Comparison of ENCODE assay signal across 19 cellular contexts in genomic region chrX:130778773-130779172, GRCh38.
"Had no signal": no experiment of that assay in that cellular context is flagged by ENCODE, and none has a peak within 500 bp of the region (broad histone marks: within the 10 kb centered on the region; RNA-seq: fewer than 3 reads in every experiment).

No MANE protein-coding gene starts in this region.

- H3K4me1 ChIP-seq: prostate gland had no signal

- H3K36me3 ChIP-seq: prostate gland had no signal

- H3K9me3 ChIP-seq: prostate gland had no signal

- DNase-seq: activated CD4-positive, alpha-beta memory T cell treated with anti-CD3 and anti-CD28 coated beads, Interleukin-2, amount 10 ng/mL, durations not matched to agents 7 days and 5 days; activated CD4-positive, alpha-beta T cell treated with anti-CD3 and anti-CD28 coated beads for 36 hours; activated CD8-positive, alpha-beta memory T cell treated with anti-CD3 and anti-CD28 coated beads, Interleukin-2, amount 50 U/mL, for 48 hours; activated naive CD4-positive, alpha-beta T cell treated with Interleukin-2 at 50 U/mL for 16 hours; activated naive CD8-positive, alpha-beta T cell treated with anti-CD3 and anti-CD28 coated beads, Interleukin-2, amount 50 U/mL, for 24 hours; central memory CD4-positive, alpha-beta T cell; effector CD8-positive, alpha-beta T cell; immature natural killer cell; stimulated activated CD4-positive, alpha-beta T cell treated with anti-CD3 and anti-CD28 coated beads, Interleukin-2, amount 100 ng/mL, for 24 hours; stimulated activated naive B cell treated with anti-CD40 and anti-IgM and Interleukin-4, amounts not matched to agents 10 μg/mL and 1 μg/mL and 100 μg/mL, for 72 hours; T1000 had no signal

- H3K4me3 Mint-ChIP-seq: activated CD4-positive, alpha-beta memory T cell treated with anti-CD3 and anti-CD28 coated beads, Interleukin-2, amount 10 ng/mL, durations not matched to agents 7 days and 5 days; activated CD4-positive, alpha-beta T cell treated with anti-CD3 and anti-CD28 coated beads for 36 hours; activated naive CD8-positive, alpha-beta T cell treated with anti-CD3 and anti-CD28 coated beads, Interleukin-2, amount 50 U/mL, for 24 hours; activated T-helper 1 cell treated with anti-CD3 and anti-CD28 coated beads, Interleukin-12 subunit alpha, Interleukin-12 subunit beta, Interleukin-2, Interleukin-4 antibody, amounts not matched to agents 30 ng/mL and 10 ng/mL and 1 ng/mL, durations not matched to agents 14 hours and 24 hours and 36 hours; immature natural killer cell; nephron; stimulated activated naive B cell treated with anti-CD40 and anti-IgM and Interleukin-4, amounts not matched to agents 10 μg/mL and 1 μg/mL and 100 μg/mL, for 72 hours; type B pancreatic cell had no signal

- H3K4me1 Mint-ChIP-seq: activated CD4-positive, alpha-beta T cell treated with anti-CD3 and anti-CD28 coated beads for 36 hours; immature natural killer cell; stimulated activated naive B cell treated with anti-CD40 and anti-IgM and Interleukin-4, amounts not matched to agents 10 μg/mL and 1 μg/mL and 100 μg/mL, for 72 hours had no signal

- H3K4me3 ChIP-seq: coronary artery, prostate gland had no signal

- H3K9me3 Mint-ChIP-seq: activated CD4-positive, alpha-beta memory T cell treated with anti-CD3 and anti-CD28 coated beads, Interleukin-2, amount 10 ng/mL, durations not matched to agents 7 days and 5 days; activated naive CD8-positive, alpha-beta T cell treated with anti-CD3 and anti-CD28 coated beads, Interleukin-2, amount 50 U/mL, for 24 hours; activated T-helper 1 cell treated with anti-CD3 and anti-CD28 coated beads, Interleukin-12 subunit alpha, Interleukin-12 subunit beta, Interleukin-2, Interleukin-4 antibody, amounts not matched to agents 30 ng/mL and 10 ng/mL and 1 ng/mL, durations not matched to agents 14 hours and 24 hours and 36 hours; immature natural killer cell; nephron; type B pancreatic cell had no signal

- H3K27ac ChIP-seq: coronary artery, epithelial cell of prostate, prostate gland, VCaP had no signal

- H3K27ac Mint-ChIP-seq: activated CD4-positive, alpha-beta memory T cell treated with anti-CD3 and anti-CD28 coated beads, Interleukin-2, amount 10 ng/mL, durations not matched to agents 7 days and 5 days; activated CD4-positive, alpha-beta T cell treated with anti-CD3 and anti-CD28 coated beads for 36 hours; activated naive CD8-positive, alpha-beta T cell treated with anti-CD3 and anti-CD28 coated beads, Interleukin-2, amount 50 U/mL, for 24 hours; activated T-helper 1 cell treated with anti-CD3 and anti-CD28 coated beads, Interleukin-12 subunit alpha, Interleukin-12 subunit beta, Interleukin-2, Interleukin-4 antibody, amounts not matched to agents 30 ng/mL and 10 ng/mL and 1 ng/mL, durations not matched to agents 14 hours and 24 hours and 36 hours; immature natural killer cell; nephron; stimulated activated naive B cell treated with anti-CD40 and anti-IgM and Interleukin-4, amounts not matched to agents 10 μg/mL and 1 μg/mL and 100 μg/mL, for 72 hours; type B pancreatic cell had no signal

- ATAC-seq: activated CD4-positive, alpha-beta T cell treated with anti-CD3 and anti-CD28 coated beads for 36 hours; activated naive CD8-positive, alpha-beta T cell treated with anti-CD3 and anti-CD28 coated beads, Interleukin-2, amount 50 U/mL, for 24 hours; sciatic nerve; stimulated activated naive B cell treated with anti-CD40 and anti-IgM and Interleukin-4, amounts not matched to agents 10 μg/mL and 1 μg/mL and 100 μg/mL, for 72 hours had no signal

- H3K27me3 Mint-ChIP-seq: activated CD4-positive, alpha-beta memory T cell treated with anti-CD3 and anti-CD28 coated beads, Interleukin-2, amount 10 ng/mL, durations not matched to agents 7 days and 5 days; activated CD4-positive, alpha-beta T cell treated with anti-CD3 and anti-CD28 coated beads for 36 hours; activated naive CD8-positive, alpha-beta T cell treated with anti-CD3 and anti-CD28 coated beads, Interleukin-2, amount 50 U/mL, for 24 hours; stimulated activated naive B cell treated with anti-CD40 and anti-IgM and Interleukin-4, amounts not matched to agents 10 μg/mL and 1 μg/mL and 100 μg/mL, for 72 hours had no signal
